Comparison of ENCODE assay signal across 21 cellular contexts in genomic region chr15:83016906-83017305, GRCh38. TPM values are rescaled to one million over a fixed set of nuclear protein-coding genes. Genes with fewer than 3 reads are reported as not detected.
A peak's percentile ranks its signal among the peaks of the same experiment; 100 is the strongest.
DNase-seq lines count a peak whose midpoint lies in the region; ATAC-seq, FAIRE-seq and TF ChIP-seq lines count a peak whose summit lies in the region.
"Had no signal": no experiment of that assay in that cellular context is flagged by ENCODE, and none has a peak within 500 bp of the region (broad histone marks: within the 10 kb centered on the region; RNA-seq: fewer than 3 reads in every experiment).

No MANE protein-coding gene starts in this region.

- H3K27me3 Mint-ChIP-seq in activated T-cell treated with anti-CD3 and anti-CD28 coated beads, Interleukin-2, amount 50 U/mL, for 24 hours: no peaks in the 10 kb centered on the region
- H3K27me3 Mint-ChIP-seq: CD4-positive, alpha-beta memory T cell had no signal

- H3K9ac ChIP-seq in K562 (ENCODE audit: insufficient read depth in 1 of 2, low read depth in 2 of 2, low read length in 2 of 2): no peak overlapping the region

- H3F3A ChIP-seq in PC-9 (ENCODE audit: insufficient read depth, low read depth): peaks cover 13% of the 10 kb centered on the region; the same call in 1 of the 2 replicates

- peaks cover 12% of the 10 kb centered on the region for H3K9me3 Mint-ChIP-seq in activated T-cell treated with anti-CD3 and anti-CD28 coated beads, Interleukin-2, amount 50 U/mL, for 24 hours

- WGBS in K562 (ENCODE audit: insufficient coverage, low coverage, missing lambda C conversion rate): 80% methylated on average over 5 of the region's 5 CpGs

- POLR2A ChIA-PET in K562 (lab: Yijun Ruan, JAX): no interaction called here
- POLR2A ChIA-PET in PC-9 (lab: Charles Lee; ENCODE audit: unreplicated experiment): no interaction called here

- H3K4me2 ChIP-seq in K562 (ENCODE audit: insufficient read depth, low read length) (no peak overlapping the region), PC-9 (no peak overlapping the region)
- H3K4me2 ChIP-seq: A549 had no signal

- H3K36me3 ChIP-seq in K562 (ENCODE audit: control insufficient read depth, insufficient read depth, low read length): peaks cover 49% of the 10 kb centered on the region
- H3K36me3 ChIP-seq in PC-9 (ENCODE audit: low read depth): peaks cover 19% of the 10 kb centered on the region; the same call in 1 of the 2 replicates

- TF ChIP-seq CTCF in K562 (IDR thresholded peaks at IDR 0.05 in 2 of 3, conservative IDR thresholded peaks at IDR 0.05 in 1 of 3; ENCODE audit: insufficient read depth in 2 of 3, low read depth in 1 of 3, low read length in 3 of 3) (no peak), PC-9 (conservative IDR thresholded peaks at IDR 0.05) (no peak)

- peaks cover 40% of the 10 kb centered on the region for H3K4me1 Mint-ChIP-seq in activated T-cell treated with anti-CD3 and anti-CD28 coated beads, Interleukin-2, amount 50 U/mL, for 24 hours (ENCODE audit: low read depth)

- no peaks in the 10 kb centered on the region for H3K9me1 ChIP-seq in K562 (ENCODE audit: control insufficient read depth, insufficient read depth, low read length)

- BruUV-seq in K562 (replicated peaks; lab: Mats Ljungman, UMichigan) (TSS peak; percentile 38), PC-9 (replicated peaks; lab: Mats Ljungman, UMichigan) (no TSS peak)

- peaks cover 75% of the 10 kb centered on the region for H3K36me3 Mint-ChIP-seq in activated T-cell treated with anti-CD3 and anti-CD28 coated beads, Interleukin-2, amount 50 U/mL, for 24 hours (ENCODE audit: low read depth)

- H3K27me3 ChIP-seq in K562 (ENCODE audit: control insufficient read depth in 2 of 2, insufficient read depth in 2 of 2, low read length in 2 of 2) (no peaks in the 10 kb centered on the region), PC-9 (ENCODE audit: insufficient read depth, low read depth) (no peaks in the 10 kb centered on the region)
- H3K27me3 ChIP-seq: BE2C had no signal

- H4K20me1 ChIP-seq in K562 (replicated peaks; ENCODE audit: control insufficient read depth, insufficient read depth, low read length) (no peaks in the 10 kb centered on the region), PC-9 (ENCODE audit: insufficient read depth) (0 out of 2 replicates have a peak, but pooled peaks cover 3% of the 10 kb centered on the region)

- intact Hi-C loops in K562 (cut with micrococcal nuclease) (no loop called here), PC-9 (cut with micrococcal nuclease; ENCODE audit: unreplicated experiment) (no loop called here)

- no peak for ATAC-seq in K562
- ATAC-seq: A549 had no signal

- no peak for DNase-seq in activated T-cell treated with anti-CD3 and anti-CD28 coated beads, Interleukin-2, amount 50 U/mL, for 24 hours
- no peak for DNase-seq in activated T-cell treated with anti-CD3 and anti-CD28 coated beads, Interleukin-2, amount 50 U/mL, for 48 hours
- DNase-seq in K562 (ENCODE audit: extremely low read depth in 1 of 4, low spot score in 3 of 4) (no peak), lung microvascular endothelial cell (ENCODE audit: low read depth in 2 of 2) (peak; percentile 60 to 62), GDM1 (lab: John Stamatoyannopoulos, UW) (no peak), PC-9 (no peak), 8988T (no peak)
- DNase-seq: BE2C; CD4-positive, alpha-beta memory T cell; DMS153; Kasumi-1; NCI-H1417; NCI-H1694 treated with DMSO at 0.1 percent for 48 hours; NCI-H2081 treated with DMSO at 0.1 percent for 48 hours; NCI-H2171 treated with DMSO at 0.1 percent for 48 hours; NCI-H446; NCI-H526; Right ventricle myocardium superior had no signal

- H3K4me3 ChIP-seq in K562 (no peak overlapping the region), PC-9 (no peak overlapping the region)
- H3K4me3 ChIP-seq: A549 had no signal

- TF ChIP-seq EP300 in K562 (IDR thresholded peaks at IDR 0.05; ENCODE audit: low read length): no peak

- no peak for FAIRE-seq in K562 (lab: Jason Lieb, UNC)
- FAIRE-seq: A549, GM19239, H54 had no signal

- no peak overlapping the region for H3K4me3 Mint-ChIP-seq in activated T-cell treated with anti-CD3 and anti-CD28 coated beads, Interleukin-2, amount 50 U/mL, for 24 hours
- H3K4me3 Mint-ChIP-seq: CD4-positive, alpha-beta memory T cell had no signal

- in situ Hi-C loops in K562 (cut with MboI): no loop called here

- H3K79me2 ChIP-seq in K562 (ENCODE audit: control insufficient read depth, insufficient read depth, low read length) (peaks cover 13% of the 10 kb centered on the region), PC-9 (ENCODE audit: low read depth) (no peaks in the 10 kb centered on the region)

- TF ChIP-seq POLR2A in K562 (conservative IDR thresholded peaks at IDR 0.05): no peak

- H3K9me3 ChIP-seq in K562 (replicated peaks; ENCODE audit: control insufficient read depth, insufficient read depth, low read depth, low read length): no peaks in the 10 kb centered on the region
- H3K9me3 ChIP-seq in PC-9 (ENCODE audit: insufficient read depth, low read depth): no peaks in the 10 kb centered on the region
- H3K9me3 ChIP-seq: A549, BE2C had no signal

- H2AFZ ChIP-seq in K562 (ENCODE audit: low read depth, low read length) (no peak overlapping the region), PC-9 (no peak overlapping the region)

- H3K27ac ChIP-seq in K562 (ENCODE audit: extremely low read depth, low read depth, low read length): no peak overlapping the region
- H3K27ac ChIP-seq in PC-9: no peak overlapping the region
- H3K27ac ChIP-seq: A549 had no signal

- no peak for TF ChIP-seq RAD21 in K562 (CRISPR knock-in tag; conservative IDR thresholded peaks at IDR 0.05 in 1 of 2, IDR thresholded peaks at IDR 0.05 in 1 of 2)

- H3K27ac Mint-ChIP-seq in activated T-cell treated with anti-CD3 and anti-CD28 coated beads, Interleukin-2, amount 50 U/mL, for 24 hours: peak overlapping the region; percentile 67

- H3K4me1 ChIP-seq in K562 (replicated peaks in 1 of 2; ENCODE audit: control insufficient read depth in 2 of 2, insufficient read depth in 2 of 2, low read length in 2 of 2) (peaks cover 14 to 20% of the 10 kb centered on the region in 2 experiments; a peak in 4 of 5 replicates), PC-9 (replicated peaks; ENCODE audit: insufficient read depth) (peaks cover 3% of the 10 kb centered on the region; the same call in 1 of the 2 replicates)

- CTCF ChIA-PET in K562 (lab: Yijun Ruan, JAX; ENCODE audit: low intra/inter-chr PET ratio) (no interaction called here), PC-9 (lab: Charles Lee) (no interaction called here)

- H3K9me2 ChIP-seq in PC-9 (ENCODE audit: insufficient read depth): no peaks in the 10 kb centered on the region

RNA-seq across cellular contexts. Expression of gene C15orf40, which starts 5.5 kb away (rescaled TPM):
- total RNA-seq in K562 (2011; cell fraction: chromatin; rRNA removed; ENCODE audit: low replicate concordance): 46.2 and 54.6 TPM in 2 replicates
- 35.3 and 48.2 TPM in 2 replicates for total RNA-seq in K562 (2011; cell fraction: nucleolus; rRNA removed)
- total RNA-seq in K562 (2011; cell fraction: nucleoplasm; rRNA removed): 49.2 and 71.3 TPM in 2 replicates
- total RNA-seq in K562 (2014; rRNA removed): 15.9 and 18.4 TPM in 2 replicates
- total RNA-seq in K562 (2014; rRNA removed; fragmentation: Illumina TruSeq; extraction: Trizol): 30.3 and 33.7 TPM in 2 replicates
- total RNA-seq in K562 (2015; rRNA removed; fragmentation: Illumina TruSeq; extraction: Trizol): 13.6 and 22.1 TPM in 2 replicates
- total RNA-seq in K562 (2021): 22.9 and 27.0 TPM in 2 replicates
- polyA plus RNA-seq in K562 (2011; rRNA removed): 21.4 and 27.0 TPM in 2 replicates
- polyA plus RNA-seq in K562 (2011; cell fraction: cytosol; rRNA removed): 13.7 and 19.6 TPM in 2 replicates
- polyA plus RNA-seq in K562 (2011; cell fraction: nucleus; rRNA removed): 18.6 and 24.1 TPM in 2 replicates
- 28.6 and 37.1 TPM in 2 replicates for polyA plus RNA-seq in K562 (2012)
- polyA plus RNA-seq in K562 (2014; fragmentation: Illumina TruSeq; extraction: Trizol): 23.2 and 33.9 TPM in 2 replicates
- polyA plus RNA-seq in K562 (2014; fragmentation: Nextera tagmentation; extraction: Ambion mirVana): 10 to 100 TPM; 49.9 to 52.0 TPM
- 21.8 and 29.6 TPM in 2 replicates for polyA plus RNA-seq in K562 (2014; rRNA removed)
- 13.9 and 15.5 TPM in 2 replicates for polyA minus RNA-seq in K562 (2011; rRNA and poly(A)+ RNA removed)
- polyA minus RNA-seq in K562 (2011; cell fraction: cytosol; rRNA and poly(A)+ RNA removed): 4.8 and 6.3 TPM in 2 replicates
- polyA minus RNA-seq in K562 (2011; cell fraction: nucleus; rRNA and poly(A)+ RNA removed): 25.8 and 31.9 TPM in 2 replicates
- 11.1 and 12.2 TPM in 2 replicates for total RNA-seq in lung microvascular endothelial cell
- 21.2 and 27.8 TPM in 2 replicates for total RNA-seq in PC-9 (2021)

RNA-seq across cellular contexts. Expression of gene RAMAC, which starts 30.9 kb away (rescaled TPM):
- 2.6 and 5.9 TPM in 2 replicates for total RNA-seq in K562 (2011; cell fraction: chromatin; rRNA removed; ENCODE audit: low replicate concordance)
- total RNA-seq in K562 (2011; cell fraction: nucleolus; rRNA removed): 3.8 and 4.2 TPM in 2 replicates
- 5.6 and 8.0 TPM in 2 replicates for total RNA-seq in K562 (2011; cell fraction: nucleoplasm; rRNA removed)
- total RNA-seq in K562 (2014; rRNA removed) (35.8 and 37.8 TPM in 2 replicates), K562 (2014; rRNA removed; fragmentation: Illumina TruSeq; extraction: Trizol) (43.3 and 44.1 TPM in 2 replicates), K562 (2015; rRNA removed; fragmentation: Illumina TruSeq; extraction: Trizol) (41.7 and 41.9 TPM in 2 replicates), K562 (2021) (26.9 and 28.4 TPM in 2 replicates), lung microvascular endothelial cell (19.6 and 27.6 TPM in 2 replicates), PC-9 (2021) (18.2 and 18.7 TPM in 2 replicates)
- polyA plus RNA-seq in K562 (2011; rRNA removed) (24.8 and 36.5 TPM in 2 replicates), K562 (2014; fragmentation: Illumina TruSeq; extraction: Trizol) (35.4 and 38.4 TPM in 2 replicates), K562 (2014; fragmentation: Nextera tagmentation; extraction: Ambion mirVana) (100 to 1,000 TPM; 100 to 108 TPM), K562 (2014; rRNA removed) (35.4 and 42.8 TPM in 2 replicates)
- 11.2 and 18.5 TPM in 2 replicates for polyA plus RNA-seq in K562 (2011; cell fraction: cytosol; rRNA removed)
- polyA plus RNA-seq in K562 (2011; cell fraction: nucleus; rRNA removed): 6.4 and 8.9 TPM in 2 replicates
- polyA plus RNA-seq in K562 (2012): 24.3 and 37.1 TPM in 2 replicates
- 24.8 and 30.8 TPM in 2 replicates for polyA minus RNA-seq in K562 (2011; rRNA and poly(A)+ RNA removed)
- 6.6 and 12.8 TPM in 2 replicates for polyA minus RNA-seq in K562 (2011; cell fraction: cytosol; rRNA and poly(A)+ RNA removed)
- 1.6 and 3.2 TPM in 2 replicates for polyA minus RNA-seq in K562 (2011; cell fraction: nucleus; rRNA and poly(A)+ RNA removed)

RNA-seq across cellular contexts. Expression of gene BTBD1, which starts 50.1 kb away (rescaled TPM):
- total RNA-seq in K562 (2011; cell fraction: chromatin; rRNA removed; ENCODE audit: low replicate concordance): 36.3 and 67.9 TPM in 2 replicates
- total RNA-seq in K562 (2011; cell fraction: nucleolus; rRNA removed): 28.7 and 30.3 TPM in 2 replicates
- 50.4 and 78.1 TPM in 2 replicates for total RNA-seq in K562 (2011; cell fraction: nucleoplasm; rRNA removed)
- total RNA-seq in K562 (2014; rRNA removed): 89.1 and 90.4 TPM in 2 replicates
- 97.6 and 107 TPM in 2 replicates for total RNA-seq in K562 (2014; rRNA removed; fragmentation: Illumina TruSeq; extraction: Trizol)
- 87.4 and 93.4 TPM in 2 replicates for total RNA-seq in K562 (2015; rRNA removed; fragmentation: Illumina TruSeq; extraction: Trizol)
- total RNA-seq in K562 (2021): 75.8 and 77.3 TPM in 2 replicates
- polyA plus RNA-seq in K562 (2011; rRNA removed): 91.7 and 106 TPM in 2 replicates
- 42.8 and 47.8 TPM in 2 replicates for polyA plus RNA-seq in K562 (2011; cell fraction: cytosol; rRNA removed)
- 32.2 and 50.2 TPM in 2 replicates for polyA plus RNA-seq in K562 (2011; cell fraction: nucleus; rRNA removed)
- 58.8 and 59.6 TPM in 2 replicates for polyA plus RNA-seq in K562 (2012)
- polyA plus RNA-seq in K562 (2014; fragmentation: Illumina TruSeq; extraction: Trizol): 89.5 and 94.1 TPM in 2 replicates
- 10 to 100 TPM; 19.4 to 27.2 TPM for polyA plus RNA-seq in K562 (2014; fragmentation: Nextera tagmentation; extraction: Ambion mirVana)
- polyA plus RNA-seq in K562 (2014; rRNA removed): 73.6 and 74.9 TPM in 2 replicates
- polyA minus RNA-seq in K562 (2011; rRNA and poly(A)+ RNA removed): 134 and 142 TPM in 2 replicates
- 66.7 and 84.5 TPM in 2 replicates for polyA minus RNA-seq in K562 (2011; cell fraction: cytosol; rRNA and poly(A)+ RNA removed)
- 32.2 and 51.5 TPM in 2 replicates for polyA minus RNA-seq in K562 (2011; cell fraction: nucleus; rRNA and poly(A)+ RNA removed)
- 78.0 and 94.6 TPM in 2 replicates for total RNA-seq in lung microvascular endothelial cell
- 24.7 and 28.2 TPM in 2 replicates for total RNA-seq in PC-9 (2021)

Comparison
In these comparisons a context has a peak if more than half of its experiments do, and no peak if none do; other contexts are left out.
1. DNase-seq: peak in lung microvascular endothelial cell (2 of 2); none in activated T-cell treated with anti-CD3 and anti-CD28 coated beads, Interleukin-2, amount 50 U/mL, for 24 hours (single experiment), activated T-cell treated with anti-CD3 and anti-CD28 coated beads, Interleukin-2, amount 50 U/mL, for 48 hours (0 of 2), K562 (0 of 4), GDM1 (single experiment), PC-9 (0 of 2) and 8988T (single experiment).